In the genomic region with DNA sequence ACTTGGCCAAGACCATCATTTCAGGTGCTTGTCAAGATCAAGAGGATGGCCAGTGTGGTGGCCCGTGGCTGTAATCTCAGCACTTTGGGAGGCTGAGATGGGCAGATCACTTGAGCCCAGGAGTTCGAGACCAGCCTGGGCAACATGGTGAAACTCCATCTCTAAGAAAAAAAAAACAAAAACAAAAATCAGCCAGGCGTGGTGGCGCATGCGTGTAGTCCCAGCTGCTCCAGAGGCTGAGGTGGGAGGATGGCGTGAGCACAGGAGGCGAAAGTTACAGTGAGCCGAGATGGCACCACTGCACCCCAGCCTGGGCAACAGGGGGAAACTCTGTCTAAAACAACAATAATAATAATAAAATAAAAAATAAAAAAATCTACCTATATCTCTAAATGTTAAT, we compare ENCODE assay signal across 36 cellular contexts. TPM values are rescaled to one million over a fixed set of nuclear protein-coding genes. Genes with fewer than 3 reads are reported as not detected.
"Had no signal": no experiment of that assay in that cellular context is flagged by ENCODE, and none has a peak within 500 bp of the region (broad histone marks: within the 10 kb centered on the region; RNA-seq: fewer than 3 reads in every experiment).

No MANE protein-coding gene starts in this region.

- H3K4me1 Mint-ChIP-seq: activated CD4-positive, alpha-beta T cell treated with anti-CD3 and anti-CD28 coated beads, Interleukin-2, amount 10 ng/mL, durations not matched to agents 24 days and 14 days; activated naive CD4-positive, alpha-beta T cell treated with anti-CD3 and anti-CD28 coated beads, Interleukin-2, amount 50 U/mL, for 24 hours; activated naive CD8-positive, alpha-beta T cell treated with anti-CD3 and anti-CD28 coated beads for 36 hours; activated naive CD8-positive, alpha-beta T cell treated with anti-CD3 and anti-CD28 coated beads, Interleukin-2, amount 50 U/mL, for 24 hours had no signal

- H3K36me3 ChIP-seq: adrenal gland, colonic mucosa, esophagus squamous epithelium, gastroesophageal sphincter had no signal

- H3K27ac Mint-ChIP-seq: activated CD4-positive, alpha-beta memory T cell treated with anti-CD3 and anti-CD28 coated beads for 36 hours; activated CD4-positive, alpha-beta T cell treated with anti-CD3 and anti-CD28 coated beads for 36 hours; activated CD4-positive, alpha-beta T cell treated with anti-CD3 and anti-CD28 coated beads, Interleukin-2, amount 10 ng/mL, durations not matched to agents 24 days and 14 days; activated CD8-positive, alpha-beta memory T cell treated with anti-CD3 and anti-CD28 coated beads, Interleukin-2, amount 10 ng/mL, durations not matched to agents 7 days and 5 days; activated CD8-positive, alpha-beta T cell treated with anti-CD3 and anti-CD28 coated beads, Interleukin-2, amount 10 ng/mL, durations not matched to agents 7 days and 5 days; activated naive CD4-positive, alpha-beta T cell treated with anti-CD3 and anti-CD28 coated beads for 36 hours; activated naive CD4-positive, alpha-beta T cell treated with anti-CD3 and anti-CD28 coated beads, Interleukin-2, amount 50 U/mL, for 24 hours; activated naive CD8-positive, alpha-beta T cell treated with anti-CD3 and anti-CD28 coated beads for 36 hours; activated naive CD8-positive, alpha-beta T cell treated with anti-CD3 and anti-CD28 coated beads, Interleukin-2, amount 50 U/mL, for 24 hours; activated T-helper 1 cell treated with anti-CD3 and anti-CD28 coated beads, Interleukin-12 subunit alpha, Interleukin-12 subunit beta, Interleukin-2, Interleukin-4 antibody, amounts not matched to agents 30 ng/mL and 10 ng/mL and 1 ng/mL, durations not matched to agents 14 hours and 24 hours and 36 hours; activated T-helper 2 cell treated with anti-CD3 and anti-CD28 coated beads, Interferon-gamma antibody, Interleukin-2, Interleukin-4, amounts not matched to agents 10 μg/mL and 5 μg/mL and 100 μg/mL, durations not matched to agents 14 hours and 24 hours and 36 hours had no signal

- H3K27me3 ChIP-seq: adrenal gland, colonic mucosa had no signal

- H3K36me3 Mint-ChIP-seq: activated CD4-positive, alpha-beta memory T cell treated with anti-CD3 and anti-CD28 coated beads for 36 hours; activated CD8-positive, alpha-beta memory T cell treated with anti-CD3 and anti-CD28 coated beads, Interleukin-2, amount 10 ng/mL, durations not matched to agents 7 days and 5 days; activated naive CD4-positive, alpha-beta T cell treated with anti-CD3 and anti-CD28 coated beads, Interleukin-2, amount 50 U/mL, for 24 hours; activated naive CD8-positive, alpha-beta T cell treated with anti-CD3 and anti-CD28 coated beads for 36 hours had no signal

- H3K4me3 ChIP-seq: adrenal gland, body of pancreas, colonic mucosa, esophagus squamous epithelium, gastroesophageal sphincter had no signal

- H3K27ac ChIP-seq: adrenal gland, body of pancreas, colonic mucosa, epithelial cell of prostate, esophagus squamous epithelium, gastroesophageal sphincter had no signal

- H3K9me3 Mint-ChIP-seq: activated CD4-positive, alpha-beta memory T cell treated with anti-CD3 and anti-CD28 coated beads for 36 hours; activated CD4-positive, alpha-beta T cell treated with anti-CD3 and anti-CD28 coated beads, Interleukin-2, amount 10 ng/mL, durations not matched to agents 24 days and 14 days; activated naive CD4-positive, alpha-beta T cell treated with anti-CD3 and anti-CD28 coated beads for 36 hours; activated naive CD4-positive, alpha-beta T cell treated with anti-CD3 and anti-CD28 coated beads, Interleukin-2, amount 50 U/mL, for 24 hours; activated naive CD8-positive, alpha-beta T cell treated with anti-CD3 and anti-CD28 coated beads for 36 hours; activated naive CD8-positive, alpha-beta T cell treated with anti-CD3 and anti-CD28 coated beads, Interleukin-2, amount 50 U/mL, for 24 hours; activated T-helper 1 cell treated with anti-CD3 and anti-CD28 coated beads, Interleukin-12 subunit alpha, Interleukin-12 subunit beta, Interleukin-2, Interleukin-4 antibody, amounts not matched to agents 30 ng/mL and 10 ng/mL and 1 ng/mL, durations not matched to agents 14 hours and 24 hours and 36 hours; activated T-helper 2 cell treated with anti-CD3 and anti-CD28 coated beads, Interferon-gamma antibody, Interleukin-2, Interleukin-4, amounts not matched to agents 10 μg/mL and 5 μg/mL and 100 μg/mL, durations not matched to agents 14 hours and 24 hours and 36 hours had no signal

- H3K9me3 ChIP-seq: adrenal gland, body of pancreas, colonic mucosa, esophagus squamous epithelium, gastroesophageal sphincter had no signal

- H3K4me3 Mint-ChIP-seq: activated CD4-positive, alpha-beta memory T cell treated with anti-CD3 and anti-CD28 coated beads for 36 hours; activated CD4-positive, alpha-beta T cell treated with anti-CD3 and anti-CD28 coated beads for 36 hours; activated CD4-positive, alpha-beta T cell treated with anti-CD3 and anti-CD28 coated beads, Interleukin-2, amount 10 ng/mL, durations not matched to agents 24 days and 14 days; activated CD8-positive, alpha-beta memory T cell treated with anti-CD3 and anti-CD28 coated beads, Interleukin-2, amount 10 ng/mL, durations not matched to agents 7 days and 5 days; activated CD8-positive, alpha-beta T cell treated with anti-CD3 and anti-CD28 coated beads, Interleukin-2, amount 10 ng/mL, durations not matched to agents 7 days and 5 days; activated naive CD4-positive, alpha-beta T cell treated with anti-CD3 and anti-CD28 coated beads for 36 hours; activated naive CD4-positive, alpha-beta T cell treated with anti-CD3 and anti-CD28 coated beads, Interleukin-2, amount 50 U/mL, for 24 hours; activated naive CD8-positive, alpha-beta T cell treated with anti-CD3 and anti-CD28 coated beads for 36 hours; activated naive CD8-positive, alpha-beta T cell treated with anti-CD3 and anti-CD28 coated beads, Interleukin-2, amount 50 U/mL, for 24 hours; activated T-helper 1 cell treated with anti-CD3 and anti-CD28 coated beads, Interleukin-12 subunit alpha, Interleukin-12 subunit beta, Interleukin-2, Interleukin-4 antibody, amounts not matched to agents 30 ng/mL and 10 ng/mL and 1 ng/mL, durations not matched to agents 14 hours and 24 hours and 36 hours had no signal

- H3K27me3 Mint-ChIP-seq: activated naive CD4-positive, alpha-beta T cell treated with anti-CD3 and anti-CD28 coated beads, Interleukin-2, amount 50 U/mL, for 24 hours had no signal

- H3K4me1 ChIP-seq: adrenal gland, body of pancreas, colonic mucosa, esophagus squamous epithelium, gastroesophageal sphincter had no signal

- ATAC-seq: activated CD4-positive, alpha-beta T cell treated with anti-CD3 and anti-CD28 coated beads for 36 hours; activated CD8-positive, alpha-beta memory T cell treated with anti-CD3 and anti-CD28 coated beads, Interleukin-2, amount 10 ng/mL, durations not matched to agents 7 days and 5 days; activated CD8-positive, alpha-beta T cell treated with anti-CD3 and anti-CD28 coated beads, Interleukin-2, amount 10 ng/mL, durations not matched to agents 7 days and 5 days; activated naive CD8-positive, alpha-beta T cell treated with anti-CD3 and anti-CD28 coated beads, Interleukin-2, amount 50 U/mL, for 24 hours; body of pancreas; gastroesophageal sphincter had no signal

- DNase-seq: activated CD4-positive, alpha-beta memory T cell treated with anti-CD3 and anti-CD28 coated beads for 36 hours; activated CD4-positive, alpha-beta T cell treated with anti-CD3 and anti-CD28 coated beads for 36 hours; activated CD4-positive, alpha-beta T cell treated with anti-CD3 and anti-CD28 coated beads, Interleukin-2, amount 10 ng/mL, durations not matched to agents 24 days and 14 days; activated CD4-positive, CD25-positive, alpha-beta regulatory T cell; activated CD4-positive, CD25-positive, alpha-beta regulatory T cell treated with anti-CD3 and anti-CD28 coated beads, Interleukin-2, amount 50 U/mL, for 72 hours; activated CD8-positive, alpha-beta memory T cell treated with anti-CD3 and anti-CD28 coated beads, Interleukin-2, amount 10 ng/mL, durations not matched to agents 7 days and 5 days; activated CD8-positive, alpha-beta memory T cell treated with anti-CD3 and anti-CD28 coated beads, Interleukin-2, amount 50 U/mL, for 4 hours; activated CD8-positive, alpha-beta T cell treated with anti-CD3 and anti-CD28 coated beads, Interleukin-2, amount 10 ng/mL, durations not matched to agents 7 days and 5 days; activated effector memory CD4-positive, alpha-beta T cell treated with anti-CD3 and anti-CD28 coated beads, Interleukin-2, amount 50 U/mL, for 16 hours; activated naive CD4-positive, alpha-beta T cell treated with anti-CD3 and anti-CD28 coated beads for 36 hours; activated naive CD8-positive, alpha-beta T cell treated with anti-CD3 and anti-CD28 coated beads for 36 hours; activated naive CD8-positive, alpha-beta T cell treated with anti-CD3 and anti-CD28 coated beads, Interleukin-2, amount 50 U/mL, for 24 hours; activated T-cell treated with anti-CD3 and anti-CD28 coated beads, Interleukin-2, amount 50 U/mL, for 1 hour; activated T-cell treated with anti-CD3 and anti-CD28 coated beads, Interleukin-2, amount 50 U/mL, for 48 hours; amygdala; aorta; body of pancreas; caudate nucleus; colonic mucosa; effector CD8-positive, alpha-beta T cell; esophagus squamous epithelium; foreskin melanocyte; T-helper 2 cell had no signal

RNA-seq across cellular contexts. Expression of a gene that starts 15.0 kb away (rescaled TPM):
- total RNA-seq: activated CD4-positive, alpha-beta memory T cell treated with anti-CD3 and anti-CD28 coated beads for 36 hours; activated CD4-positive, alpha-beta T cell treated with anti-CD3 and anti-CD28 coated beads, Interleukin-2, amount 10 ng/mL, durations not matched to agents 24 days and 14 days; activated CD8-positive, alpha-beta memory T cell treated with anti-CD3 and anti-CD28 coated beads for 36 hours; activated CD8-positive, alpha-beta memory T cell treated with anti-CD3 and anti-CD28 coated beads, Interleukin-2, amount 10 ng/mL, durations not matched to agents 7 days and 5 days; activated CD8-positive, alpha-beta T cell treated with anti-CD3 and anti-CD28 coated beads, Interleukin-2, amount 10 ng/mL, durations not matched to agents 7 days and 5 days; activated naive CD8-positive, alpha-beta T cell treated with anti-CD3 and anti-CD28 coated beads for 36 hours; activated T-helper 1 cell treated with anti-CD3 and anti-CD28 coated beads, Interleukin-12 subunit alpha, Interleukin-12 subunit beta, Interleukin-2, Interleukin-4 antibody, amounts not matched to agents 30 ng/mL and 10 ng/mL and 1 ng/mL, durations not matched to agents 14 hours and 24 hours and 36 hours; dermis microvascular lymphatic vessel endothelial cell; endothelial cell of umbilical vein; esophagus squamous epithelium; fibroblast of lung; fibroblast of villous mesenchyme; glomerular endothelial cell; T-helper 1 cell treated with Interleukin-12 subunit alpha and Interleukin-12 subunit beta and Interleukin-4 antibody, amounts not matched to agents 30 ng/mL and 1 ng/mL, for 36 hours had no signal
